ENCODE assay signal across 7 cellular contexts in genomic region chr5:32444191-32444945, GRCh38.
DNase-seq lines count a peak whose midpoint lies in the region; ATAC-seq and TF ChIP-seq lines count a peak whose summit lies in the region.

TSS of gene ZFR (minus strand) at chr5:32444740. CDS start at chr5:32444658, 82 bp downstream.

- peak within 1 kb of the TSS; percentile 78 for H3K4me3 ChIP-seq in retinal pigment epithelial cell (ENCODE audit: low read length)

- DNase-seq in NCI-H2081 treated with DMSO at 0.1 percent for 48 hours (lab: John Stamatoyannopoulos, UW): peak; percentile 86
- peak; percentile 93 for DNase-seq in T1000 (lab: John Stamatoyannopoulos, UW)
- DNase-seq in astrocyte of the hippocampus (ENCODE audit: low read depth, low spot score): peak; percentile 96
- peak; percentile 80 to 86 for DNase-seq in hippocampal formation (lab: John Stamatoyannopoulos, UW)
- DNase-seq in retinal pigment epithelial cell (ENCODE audit: low read depth): peak; percentile 53

- ATAC-seq in GM18519 (IDR thresholded peaks at IDR 0.05; ENCODE audit: low FRiP score, unreplicated experiment) (peak; percentile 65), HG03045 (IDR thresholded peaks at IDR 0.05; ENCODE audit: unreplicated experiment) (peak; percentile 81)

- no peak for TF ChIP-seq CTCF in retinal pigment epithelial cell (conservative IDR thresholded peaks at IDR 0.05; ENCODE audit: low read depth, low read length)

Comparison
In these comparisons a context has a peak if more than half of its experiments do, and no peak if none do; other contexts are left out.
1. Peak in every context shown above with its lines: DNase-seq, ATAC-seq and H3K4me3 ChIP-seq.